ENCODE assay signal across 11 cellular contexts in the genomic region with DNA sequence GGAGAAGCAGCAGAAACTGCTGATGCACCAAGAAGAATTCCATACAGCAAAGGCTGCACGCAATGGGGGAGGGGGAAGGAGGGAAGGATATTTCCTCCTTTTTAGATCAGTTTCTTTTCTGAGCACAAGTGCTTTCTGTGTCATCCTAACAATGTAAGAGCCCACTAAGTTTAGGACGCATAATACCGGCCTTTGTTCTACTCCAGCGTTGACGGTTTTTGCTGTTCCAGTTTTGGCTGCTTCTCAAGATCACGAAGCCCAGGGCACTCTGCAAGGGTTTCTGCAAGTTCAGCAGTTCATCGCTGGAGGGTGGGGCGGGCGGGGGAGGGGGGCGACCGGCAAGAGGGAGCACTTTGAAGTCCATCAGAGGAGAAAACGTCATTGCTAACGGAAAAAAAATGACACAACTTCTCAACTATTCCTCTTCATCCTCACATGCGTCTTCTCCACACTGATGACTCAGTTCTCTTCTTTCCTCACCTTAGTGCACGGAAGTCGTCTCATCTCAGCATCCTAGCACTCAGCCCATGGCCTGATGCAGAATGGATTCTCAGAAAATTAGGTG. TPM values are rescaled to one million over a fixed set of nuclear protein-coding genes. Genes with fewer than 3 reads are reported as not detected.
A peak's percentile ranks its signal among the peaks of the same experiment; 100 is the strongest.
DNase-seq lines count a peak whose midpoint lies in the region; ATAC-seq and TF ChIP-seq lines count a peak whose summit lies in the region.
"Had no signal": no experiment of that assay in that cellular context is flagged by ENCODE, and none has a peak within 500 bp of the region (broad histone marks: within the 10 kb centered on the region; RNA-seq: fewer than 3 reads in every experiment).

No MANE protein-coding gene starts in this region.

- peaks cover 12% of the 10 kb centered on the region for H3K4me1 Mint-ChIP-seq in activated CD8-positive, alpha-beta memory T cell treated with anti-CD3 and anti-CD28 coated beads, Interleukin-2, amount 10 ng/mL, durations not matched to agents 7 days and 5 days
- H3K4me1 Mint-ChIP-seq: activated B cell treated with CpG ODN at 0.5 μM for 24 hours, CD14-positive monocyte had no signal

- peak overlapping the region; percentile 75 for H3K27ac ChIP-seq in temporal lobe (ENCODE audit: low read depth, low read length)

- no peaks in the 10 kb centered on the region for H3K27me3 Mint-ChIP-seq in activated CD8-positive, alpha-beta memory T cell treated with anti-CD3 and anti-CD28 coated beads, Interleukin-2, amount 10 ng/mL, durations not matched to agents 7 days and 5 days
- H3K27me3 Mint-ChIP-seq: stimulated activated naive CD8-positive, alpha-beta T cell treated with anti-CD3 and anti-CD28 coated beads, Interleukin-15, Interleukin-2, amounts not matched to agents 100 ng/mL and 50 ng/mL, for 24 hours had no signal

- no peak for TF ChIP-seq POLR2A in erythroblast (IDR thresholded peaks at IDR 0.05; ENCODE audit: low read length)

- no peak for DNase-seq in activated CD8-positive, alpha-beta memory T cell treated with anti-CD3 and anti-CD28 coated beads, Interleukin-2, amount 10 ng/mL, durations not matched to agents 7 days and 5 days
- DNase-seq in activated CD8-positive, alpha-beta memory T cell treated with anti-CD3 and anti-CD28 coated beads for 24 hours, result no peak
- peak; percentile 27 to 37 for DNase-seq in activated T-cell treated with anti-CD3 and anti-CD28 coated beads, Interleukin-2, amount 50 U/mL, for 48 hours
- DNase-seq in SW 1271 (lab: John Stamatoyannopoulos, UW) (no peak), erythroblast (lab: John Stamatoyannopoulos, UW) (no peak)
- DNase-seq: activated B cell treated with CpG ODN at 0.5 μM for 24 hours had no signal

- peak; percentile 89 for ATAC-seq in activated CD8-positive, alpha-beta memory T cell treated with anti-CD3 and anti-CD28 coated beads, Interleukin-2, amount 10 ng/mL, durations not matched to agents 7 days and 5 days
- ATAC-seq in HG02623 (IDR thresholded peaks at IDR 0.05; ENCODE audit: unreplicated experiment), result no peak

- no peaks in the 10 kb centered on the region for H3K36me3 Mint-ChIP-seq in activated CD8-positive, alpha-beta memory T cell treated with anti-CD3 and anti-CD28 coated beads, Interleukin-2, amount 10 ng/mL, durations not matched to agents 7 days and 5 days
- H3K36me3 Mint-ChIP-seq: CD14-positive monocyte had no signal

- H3K9me3 Mint-ChIP-seq in activated CD8-positive, alpha-beta memory T cell treated with anti-CD3 and anti-CD28 coated beads, Interleukin-2, amount 10 ng/mL, durations not matched to agents 7 days and 5 days (ENCODE audit: low read depth), result no peaks in the 10 kb centered on the region
- H3K9me3 Mint-ChIP-seq: activated B cell treated with CpG ODN at 0.5 μM for 24 hours; stimulated activated naive CD8-positive, alpha-beta T cell treated with anti-CD3 and anti-CD28 coated beads, Interleukin-15, Interleukin-2, amounts not matched to agents 100 ng/mL and 50 ng/mL, for 24 hours had no signal

- no peaks in the 10 kb centered on the region for H3K36me3 ChIP-seq in iPS-15b (ENCODE audit: control insufficient read depth, insufficient read depth, low read length)

- H3K9me3 ChIP-seq in iPS-15b (ENCODE audit: control insufficient read depth, insufficient read depth, low read length), result no peaks in the 10 kb centered on the region

- H3K4me3 ChIP-seq in iPS-15b (ENCODE audit: low read depth, low read length), result peak overlapping the region; percentile 24

- H3K27me3 ChIP-seq in iPS-15b (ENCODE audit: control insufficient read depth, insufficient read depth, low read length), result no peaks in the 10 kb centered on the region

- no peak overlapping the region for H3K9ac ChIP-seq in iPS-15b (ENCODE audit: low read depth, low read length)

- CTCF ChIA-PET in activated CD8-positive, alpha-beta memory T cell treated with anti-CD3 and anti-CD28 coated beads, Interleukin-2, amount 10 ng/mL, durations not matched to agents 7 days and 5 days (lab: Charles Lee), result interaction anchor here (0.7 kb wide), 1 partner anchor 662 kb away, joined by 3 read pairs; no protein-coding TSS in a partner anchor

- H3K4me3 Mint-ChIP-seq in activated CD8-positive, alpha-beta memory T cell treated with anti-CD3 and anti-CD28 coated beads, Interleukin-2, amount 10 ng/mL, durations not matched to agents 7 days and 5 days, result no peak overlapping the region
- H3K4me3 Mint-ChIP-seq: activated B cell treated with CpG ODN at 0.5 μM for 24 hours; CD14-positive monocyte; stimulated activated naive CD8-positive, alpha-beta T cell treated with anti-CD3 and anti-CD28 coated beads, Interleukin-15, Interleukin-2, amounts not matched to agents 100 ng/mL and 50 ng/mL, for 24 hours had no signal

- no peaks in the 10 kb centered on the region for H3K4me1 ChIP-seq in iPS-15b (ENCODE audit: control insufficient read depth, insufficient read depth, low read length)

- H3K27ac Mint-ChIP-seq in activated CD8-positive, alpha-beta memory T cell treated with anti-CD3 and anti-CD28 coated beads, Interleukin-2, amount 10 ng/mL, durations not matched to agents 7 days and 5 days, result no peak overlapping the region
- H3K27ac Mint-ChIP-seq: activated B cell treated with CpG ODN at 0.5 μM for 24 hours; CD14-positive monocyte; stimulated activated naive CD8-positive, alpha-beta T cell treated with anti-CD3 and anti-CD28 coated beads, Interleukin-15, Interleukin-2, amounts not matched to agents 100 ng/mL and 50 ng/mL, for 24 hours had no signal

RNA-seq across cellular contexts. Expression of a gene that starts 8.7 kb away (rescaled TPM):
- total RNA-seq in activated CD8-positive, alpha-beta memory T cell treated with anti-CD3 and anti-CD28 coated beads, Interleukin-2, amount 10 ng/mL, durations not matched to agents 7 days and 5 days, result not detected
- not detected for total RNA-seq in temporal lobe
- total RNA-seq: activated B cell treated with CpG ODN at 0.5 μM for 24 hours had no signal

Comparison
In these comparisons a context has a peak if more than half of its experiments do, and no peak if none do; other contexts are left out.
1. DNase-seq: peak in activated T-cell treated with anti-CD3 and anti-CD28 coated beads, Interleukin-2, amount 50 U/mL, for 48 hours (2 of 2); none in activated CD8-positive, alpha-beta memory T cell treated with anti-CD3 and anti-CD28 coated beads, Interleukin-2, amount 10 ng/mL, durations not matched to agents 7 days and 5 days (single experiment), activated CD8-positive, alpha-beta memory T cell treated with anti-CD3 and anti-CD28 coated beads for 24 hours (single experiment), SW 1271 (0 of 2) and erythroblast (0 of 2).